In the genomic region with DNA sequence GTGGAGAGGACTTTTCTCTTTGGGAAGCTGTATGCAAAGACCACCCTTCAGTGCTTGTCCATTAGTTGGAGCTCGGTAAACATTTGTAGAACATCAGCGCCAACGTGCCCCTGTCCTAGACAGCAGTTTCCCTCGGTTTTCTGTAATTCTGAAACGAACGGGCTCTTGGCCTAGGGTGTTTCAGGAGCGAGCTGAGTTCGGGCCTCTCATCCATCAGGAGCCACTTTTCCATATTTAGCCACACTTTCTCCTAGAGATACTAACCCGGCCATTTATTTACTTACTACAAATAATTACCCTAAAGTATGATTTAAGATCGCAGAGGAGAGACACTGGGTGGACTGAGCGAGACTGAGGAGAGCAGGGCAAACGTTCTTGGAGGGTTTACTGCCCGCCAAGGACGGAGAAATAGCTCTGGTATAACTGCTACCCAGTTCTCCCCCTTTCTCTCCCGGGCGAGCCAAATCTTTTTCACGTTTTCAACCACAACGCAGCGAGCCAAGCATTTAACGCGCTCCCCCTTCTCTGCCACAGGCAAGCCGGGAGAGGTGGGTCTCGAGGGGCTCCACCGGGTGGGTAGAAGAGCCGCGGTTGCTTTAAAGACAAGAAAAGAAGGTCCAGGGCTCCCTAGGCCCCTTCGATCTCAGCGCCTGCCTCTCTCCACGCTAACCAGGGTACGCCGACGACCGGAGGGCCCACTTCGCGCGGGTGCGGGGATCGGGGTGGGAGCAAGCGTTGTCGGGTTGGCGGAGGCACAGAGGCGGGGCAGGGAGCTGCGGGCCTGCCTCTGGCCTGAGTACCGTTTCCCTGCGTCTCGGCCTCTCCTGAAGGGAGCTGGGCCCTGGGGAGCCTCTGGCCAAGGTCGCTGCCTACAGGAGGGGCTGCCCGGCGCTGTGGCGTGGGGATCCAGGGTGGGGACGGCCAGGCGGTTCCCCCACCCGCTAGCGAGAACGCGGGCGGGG, we compare ENCODE assay signal across 16 cellular contexts. TPM values are rescaled to one million over a fixed set of nuclear protein-coding genes. Genes with fewer than 3 reads are reported as not detected.
DNase-seq lines count a peak whose midpoint lies in the region; ATAC-seq and TF ChIP-seq lines count a peak whose summit lies in the region.
"Had no signal": no experiment of that assay in that cellular context is flagged by ENCODE, and none has a peak within 500 bp of the region (broad histone marks: within the 10 kb centered on the region; RNA-seq: fewer than 3 reads in every experiment).

No MANE protein-coding gene starts in this region.

- H3K9me3 Mint-ChIP-seq in WTC11 = no peaks in the 10 kb centered on the region
- H3K9me3 Mint-ChIP-seq in activated CD4-positive, alpha-beta memory T cell treated with anti-CD3 and anti-CD28 coated beads, Interleukin-2, amount 10 ng/mL, durations not matched to agents 7 days and 5 days = no peaks in the 10 kb centered on the region

- intact Hi-C loops in psoas muscle (cut with DNase I) = loop anchor here (1.0 to 10.0 kb wide), 9 partner anchors 10 to 1001 kb away; a partner anchor contains a TSS

- ATAC-seq in WTC11 (no peak), psoas muscle (peak; percentile 48 to 67 (median 53)), HG02852 (IDR thresholded peaks at IDR 0.05; ENCODE audit: unreplicated experiment) (no peak)

- H3K4me3 ChIP-seq in iPS-18c (ENCODE audit: insufficient read depth, low read depth, low read length) = peak overlapping the region; percentile 28; the same call in 1 of the 2 replicates
- peak overlapping the region; percentile 84 for H3K4me3 ChIP-seq in psoas muscle

- peak; percentile 21 for DNase-seq in GM20000 (ENCODE audit: low spot score)
- DNase-seq in WTC11 (ENCODE audit: low spot score) = peak; percentile 27
- DNase-seq in psoas muscle = peak in 1 of 2 donors; percentile 72
- DNase-seq in GM19238 (ENCODE audit: insufficient read length, low spot score) = no peak
- DNase-seq in hepatic stellate cell (ENCODE audit: low spot score) = no peak
- no peak for DNase-seq in activated CD4-positive, alpha-beta memory T cell treated with anti-CD3 and anti-CD28 coated beads, Interleukin-2, amount 10 ng/mL, durations not matched to agents 7 days and 5 days
- DNase-seq: C1 segment of cervical spinal cord; cerebellar nuclear complex; DMS79 treated with DMSO at 0.1 percent for 48 hours; midbrain; NCI-H1092 treated with DMSO at 0.1 percent for 48 hours; NCI-H2227 treated with DMSO at 0.1 percent for 48 hours; stimulated activated CD4-positive, alpha-beta T cell treated with anti-CD3 and anti-CD28 coated beads, Interleukin-2, amount 100 ng/mL, for 24 hours had no signal

- H3K9me3 ChIP-seq in iPS-18c (ENCODE audit: control insufficient read depth, insufficient read depth, low read length) = peaks cover 2% of the 10 kb centered on the region
- H3K9me3 ChIP-seq in psoas muscle = no peaks in the 10 kb centered on the region

- H3K27ac Mint-ChIP-seq in WTC11 = no peak overlapping the region
- H3K27ac Mint-ChIP-seq in activated CD4-positive, alpha-beta memory T cell treated with anti-CD3 and anti-CD28 coated beads, Interleukin-2, amount 10 ng/mL, durations not matched to agents 7 days and 5 days = no peak overlapping the region

- TF ChIP-seq CTCF in GM20000 (IDR thresholded peaks at IDR 0.05; ENCODE audit: extremely low read depth, missing control alignments) (no peak), WTC11 (IDR thresholded peaks at IDR 0.05) (no peak), psoas muscle (IDR thresholded peaks at IDR 0.05) (no peak)

- peak overlapping the region; percentile 85 for H3K4me3 Mint-ChIP-seq in WTC11
- no peak overlapping the region for H3K4me3 Mint-ChIP-seq in activated CD4-positive, alpha-beta memory T cell treated with anti-CD3 and anti-CD28 coated beads, Interleukin-2, amount 10 ng/mL, durations not matched to agents 7 days and 5 days

- peaks cover 0 to 37% (median 7%) of the 10 kb centered on the region in 3 donors for H3K27me3 ChIP-seq in psoas muscle (ENCODE audit: insufficient read depth in 3 of 3, low read length in 2 of 3)

- H3K27ac ChIP-seq in psoas muscle = peak overlapping the region; percentile 88
- H3K27ac ChIP-seq: epithelial cell of prostate had no signal

- peaks cover 10% of the 10 kb centered on the region for H3K4me1 ChIP-seq in psoas muscle

- no peaks in the 10 kb centered on the region for H3K36me3 Mint-ChIP-seq in WTC11
- H3K36me3 Mint-ChIP-seq in activated CD4-positive, alpha-beta memory T cell treated with anti-CD3 and anti-CD28 coated beads, Interleukin-2, amount 10 ng/mL, durations not matched to agents 7 days and 5 days (ENCODE audit: low read depth) = peaks cover 30% of the 10 kb centered on the region

- WGBS in psoas muscle, 3 donors = 4 to 13% (median 8%) methylated on average over 51 to 57 of the region's 57 CpGs

- peaks cover 61% of the 10 kb centered on the region for H3K4me1 Mint-ChIP-seq in WTC11
- peaks cover 8% of the 10 kb centered on the region for H3K4me1 Mint-ChIP-seq in activated CD4-positive, alpha-beta memory T cell treated with anti-CD3 and anti-CD28 coated beads, Interleukin-2, amount 10 ng/mL, durations not matched to agents 7 days and 5 days

- CTCF ChIA-PET in WTC11 (lab: Charles Lee) = interaction anchor here (1.5 to 1.7 kb wide), 2 partner anchors 47 to 337 kb away, joined by 3 to 6 read pairs; no protein-coding TSS in a partner anchor
- CTCF ChIA-PET in activated CD4-positive, alpha-beta memory T cell treated with anti-CD3 and anti-CD28 coated beads, Interleukin-2, amount 10 ng/mL, durations not matched to agents 7 days and 5 days (lab: Charles Lee) = no interaction called here

- POLR2A ChIA-PET in WTC11 (lab: Charles Lee) = no interaction called here
- POLR2A ChIA-PET in activated CD4-positive, alpha-beta memory T cell treated with anti-CD3 and anti-CD28 coated beads, Interleukin-2, amount 10 ng/mL, durations not matched to agents 7 days and 5 days (lab: Charles Lee) = interaction anchor here (1.0 kb wide), 1 partner anchor 12 kb away, joined by 3 read pairs; no protein-coding TSS in a partner anchor

- H3K27me3 Mint-ChIP-seq in WTC11 (ENCODE audit: low read depth) = peaks cover 98% of the 10 kb centered on the region
- peaks cover 82% of the 10 kb centered on the region for H3K27me3 Mint-ChIP-seq in activated CD4-positive, alpha-beta memory T cell treated with anti-CD3 and anti-CD28 coated beads, Interleukin-2, amount 10 ng/mL, durations not matched to agents 7 days and 5 days

- H3K36me3 ChIP-seq in psoas muscle (ENCODE audit: insufficient read depth in 1 of 2, low read depth in 1 of 2) = no peaks in the 10 kb centered on the region

TF ChIP-seq in WTC11, 78 proteins besides CTCF, POLR2A, EP300 and RAD21:
- TF ChIP-seq, protein P1, sequence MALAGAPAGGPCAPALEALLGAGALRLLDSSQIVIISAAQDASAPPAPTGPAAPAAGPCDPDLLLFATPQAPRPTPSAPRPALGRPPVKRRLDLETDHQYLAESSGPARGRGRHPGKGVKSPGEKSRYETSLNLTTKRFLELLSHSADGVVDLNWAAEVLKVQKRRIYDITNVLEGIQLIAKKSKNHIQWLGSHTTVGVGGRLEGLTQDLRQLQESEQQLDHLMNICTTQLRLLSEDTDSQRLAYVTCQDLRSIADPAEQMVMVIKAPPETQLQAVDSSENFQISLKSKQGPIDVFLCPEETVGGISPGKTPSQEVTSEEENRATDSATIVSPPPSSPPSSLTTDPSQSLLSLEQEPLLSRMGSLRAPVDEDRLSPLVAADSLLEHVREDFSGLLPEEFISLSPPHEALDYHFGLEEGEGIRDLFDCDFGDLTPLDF (CRISPR knock-in tag; IDR thresholded peaks at IDR 0.05) = no peak
- TF ChIP-seq MXD4 (CRISPR knock-in tag; IDR thresholded peaks at IDR 0.05; ENCODE audit: borderline replicate concordance) (no peak), KAT7 (CRISPR knock-in tag; IDR thresholded peaks at IDR 0.05; ENCODE audit: borderline replicate concordance) (0 out of 2 replicates have a peak, but pooled peaks have one; percentile 48), ELF4 (CRISPR knock-in tag; IDR thresholded peaks at IDR 0.05; ENCODE audit: low read depth) (no peak)
- TF ChIP-seq, protein P2, sequence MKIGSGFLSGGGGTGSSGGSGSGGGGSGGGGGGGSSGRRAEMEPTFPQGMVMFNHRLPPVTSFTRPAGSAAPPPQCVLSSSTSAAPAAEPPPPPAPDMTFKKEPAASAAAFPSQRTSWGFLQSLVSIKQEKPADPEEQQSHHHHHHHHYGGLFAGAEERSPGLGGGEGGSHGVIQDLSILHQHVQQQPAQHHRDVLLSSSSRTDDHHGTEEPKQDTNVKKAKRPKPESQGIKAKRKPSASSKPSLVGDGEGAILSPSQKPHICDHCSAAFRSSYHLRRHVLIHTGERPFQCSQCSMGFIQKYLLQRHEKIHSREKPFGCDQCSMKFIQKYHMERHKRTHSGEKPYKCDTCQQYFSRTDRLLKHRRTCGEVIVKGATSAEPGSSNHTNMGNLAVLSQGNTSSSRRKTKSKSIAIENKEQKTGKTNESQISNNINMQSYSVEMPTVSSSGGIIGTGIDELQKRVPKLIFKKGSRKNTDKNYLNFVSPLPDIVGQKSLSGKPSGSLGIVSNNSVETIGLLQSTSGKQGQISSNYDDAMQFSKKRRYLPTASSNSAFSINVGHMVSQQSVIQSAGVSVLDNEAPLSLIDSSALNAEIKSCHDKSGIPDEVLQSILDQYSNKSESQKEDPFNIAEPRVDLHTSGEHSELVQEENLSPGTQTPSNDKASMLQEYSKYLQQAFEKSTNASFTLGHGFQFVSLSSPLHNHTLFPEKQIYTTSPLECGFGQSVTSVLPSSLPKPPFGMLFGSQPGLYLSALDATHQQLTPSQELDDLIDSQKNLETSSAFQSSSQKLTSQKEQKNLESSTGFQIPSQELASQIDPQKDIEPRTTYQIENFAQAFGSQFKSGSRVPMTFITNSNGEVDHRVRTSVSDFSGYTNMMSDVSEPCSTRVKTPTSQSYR (CRISPR knock-in tag; IDR thresholded peaks at IDR 0.05) = no peak

RNA-seq across cellular contexts. Expression of a gene that starts 10.8 kb away (rescaled TPM):
- total RNA-seq in WTC11 (2021) (11.3 to 24.9 TPM (median 12.2 TPM) in 3 replicates), psoas muscle (10 to 100 TPM; 15.7 to 57.9 (median 43.6) TPM)
- polyA plus RNA-seq in psoas muscle = 10 to 100 TPM; 12.4 to 66.3 (median 54.2) TPM
- under 1 TPM in 1 of 2 experiments, not detected in 1; 0.13 TPM for total RNA-seq in activated CD4-positive, alpha-beta memory T cell treated with anti-CD3 and anti-CD28 coated beads, Interleukin-2, amount 10 ng/mL, durations not matched to agents 7 days and 5 days

Comparison
In these comparisons a context has a peak if more than half of its experiments do, and no peak if none do; other contexts are left out.
1. DNase-seq: peak in GM20000 (single experiment) and WTC11 (single experiment); none in GM19238 (single experiment), hepatic stellate cell (single experiment) and activated CD4-positive, alpha-beta memory T cell treated with anti-CD3 and anti-CD28 coated beads, Interleukin-2, amount 10 ng/mL, durations not matched to agents 7 days and 5 days (single experiment).
2. ATAC-seq: peak in psoas muscle (4 of 4); none in WTC11 (single experiment) and HG02852 (single experiment).
3. RNA of a gene that starts 10.8 kb away (total RNA-seq): 15.7 to 57.9 TPM in psoas muscle and 11.3 to 24.9 TPM in WTC11; 0.13 TPM in activated CD4-positive, alpha-beta memory T cell treated with anti-CD3 and anti-CD28 coated beads, Interleukin-2, amount 10 ng/mL, durations not matched to agents 7 days and 5 days; every median in the first group is over 10 times any median in the second.